8 cellular contexts compared by ENCODE assay signal in the genomic region with DNA sequence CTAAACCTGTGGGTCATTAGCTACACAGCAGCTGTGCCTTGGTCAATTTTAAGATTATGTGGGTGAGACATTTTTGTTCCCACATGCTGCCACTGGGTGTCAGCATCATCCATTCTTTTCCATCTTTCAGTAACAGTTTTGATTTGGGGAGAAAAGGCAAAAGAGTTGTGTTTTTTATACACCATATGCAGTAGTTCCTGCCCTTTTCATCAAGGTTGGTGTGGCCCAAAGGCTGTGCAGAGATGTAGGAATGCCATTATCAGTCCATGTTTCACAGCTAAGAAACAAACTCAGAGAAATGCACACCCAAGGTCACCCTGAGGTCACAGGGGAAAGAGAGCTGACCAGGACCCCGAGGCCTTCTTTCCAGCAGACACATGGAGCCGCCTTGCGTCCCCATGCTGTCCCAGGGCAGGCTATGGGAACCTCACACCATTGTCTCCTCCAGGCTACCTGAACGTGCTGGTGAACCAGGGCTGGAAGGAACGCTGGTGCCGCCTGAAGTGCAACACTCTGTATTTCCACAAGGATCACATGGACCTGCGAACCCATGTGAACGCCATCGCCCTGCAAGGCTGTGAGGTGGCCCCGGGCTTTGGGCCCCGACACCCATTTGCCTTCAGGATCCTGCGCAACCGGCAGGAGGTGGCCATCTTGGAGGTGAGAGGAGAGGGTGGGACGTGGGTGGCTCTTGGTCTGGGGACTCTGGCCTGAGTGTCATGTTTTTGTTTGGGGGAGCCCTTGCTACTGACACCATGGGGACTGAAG. TPM values are rescaled to one million over a fixed set of nuclear protein-coding genes. Genes with fewer than 3 reads are reported as not detected.
DNase-seq lines count a peak whose midpoint lies in the region; ATAC-seq and TF ChIP-seq lines count a peak whose summit lies in the region.

No MANE protein-coding gene starts in this region.

- no peaks in the 10 kb centered on the region for H3K36me3 Mint-ChIP-seq in activated T-cell treated with anti-CD3 and anti-CD28 coated beads, Interleukin-2, amount 50 U/mL, for 4 hours (ENCODE audit: insufficient read depth)

- no peaks in the 10 kb centered on the region for H3K27me3 Mint-ChIP-seq in activated T-cell treated with anti-CD3 and anti-CD28 coated beads, Interleukin-2, amount 50 U/mL, for 4 hours (ENCODE audit: low read depth)

- no peaks in the 10 kb centered on the region for H4K20me1 ChIP-seq in DND-41 (ENCODE audit: insufficient read depth, low read length)

- no peak overlapping the region for H2AFZ ChIP-seq in DND-41 (ENCODE audit: low read depth, low read length)

- H3K27ac ChIP-seq in 22Rv1 (no peak overlapping the region), DND-41 (ENCODE audit: low read length) (no peak overlapping the region)

- ATAC-seq in DND-41 (ENCODE audit: insufficient read depth, low read depth) (peak; percentile 66), HG02623 (IDR thresholded peaks at IDR 0.05; ENCODE audit: unreplicated experiment) (peak; percentile 61), GM21447 (IDR thresholded peaks at IDR 0.05; ENCODE audit: unreplicated experiment) (no peak)
- peak; percentile 46 to 66 for ATAC-seq in activated T-cell treated with anti-CD3 and anti-CD28 coated beads, Interleukin-2, amount 50 U/mL, for 4 hours

- no peak overlapping the region for H3K4me3 Mint-ChIP-seq in activated T-cell treated with anti-CD3 and anti-CD28 coated beads, Interleukin-2, amount 50 U/mL, for 4 hours

- no peaks in the 10 kb centered on the region for H3K27me3 ChIP-seq in DND-41 (ENCODE audit: insufficient read depth, low read length, poor library complexity)

- H3K4me3 ChIP-seq in DND-41 (ENCODE audit: low read depth in 1 of 2, low read length in 2 of 2), result no peak overlapping the region

- H3K9me3 ChIP-seq in DND-41 (ENCODE audit: insufficient read depth, low read length, severe bottlenecking), result no peaks in the 10 kb centered on the region

- H3K9me3 Mint-ChIP-seq in activated T-cell treated with anti-CD3 and anti-CD28 coated beads, Interleukin-2, amount 50 U/mL, for 4 hours, result no peaks in the 10 kb centered on the region

- peak; percentile 21 for DNase-seq in DND-41
- DNase-seq in NCI-H524 (lab: John Stamatoyannopoulos, UW), result peak; percentile 18 to 54
- peak; percentile 22 for DNase-seq in activated T-cell treated with anti-CD3 and anti-CD28 coated beads, Interleukin-2, amount 50 U/mL, for 4 hours
- DNase-seq in germinal center (ENCODE audit: low spot score), result peak; percentile 45
- peak in 2 of 3 donors; percentile 4 to 14 for DNase-seq in stimulated activated CD4-positive, alpha-beta T cell treated with anti-CD3 and anti-CD28 coated beads, Interleukin-12 subunit alpha, Interleukin-12 subunit beta, amount 100 ng/mL, for 48 hours (ENCODE audit: low read depth in 2 of 3, low spot score in 1 of 3)

- peaks cover 2% of the 10 kb centered on the region for H3K4me1 Mint-ChIP-seq in activated T-cell treated with anti-CD3 and anti-CD28 coated beads, Interleukin-2, amount 50 U/mL, for 4 hours (ENCODE audit: low read depth)

- no peaks in the 10 kb centered on the region for H3K36me3 ChIP-seq in DND-41 (ENCODE audit: insufficient read depth, low read length)

- H3K79me2 ChIP-seq in DND-41 (ENCODE audit: insufficient read depth, low read length), result no peaks in the 10 kb centered on the region

- H3K4me2 ChIP-seq in DND-41 (ENCODE audit: insufficient read depth, low read length), result no peak overlapping the region

- no peak overlapping the region for H3K9ac ChIP-seq in DND-41 (ENCODE audit: low read depth, low read length)

- TF ChIP-seq CTCF in 22Rv1 (IDR thresholded peaks at IDR 0.05), result peak; percentile 81
- peak; percentile 78 for TF ChIP-seq CTCF in DND-41 (IDR thresholded peaks at IDR 0.05; ENCODE audit: borderline replicate concordance, extremely low read depth, low read length, poor library complexity, severe bottlenecking)

- H3K4me1 ChIP-seq in DND-41 (ENCODE audit: insufficient read depth, low read length), result no peaks in the 10 kb centered on the region

RNA-seq across cellular contexts. Expression of gene GRPEL2, which starts 27.8 kb away (rescaled TPM):
- total RNA-seq in activated T-cell treated with anti-CD3 and anti-CD28 coated beads, Interleukin-2, amount 50 U/mL, for 4 hours, result 10 to 100 TPM; 45.8 to 52.1 (median 50.6) TPM

RNA-seq across cellular contexts. Expression of gene PCYOX1L, which starts 40.4 kb away (rescaled TPM):
- total RNA-seq in activated T-cell treated with anti-CD3 and anti-CD28 coated beads, Interleukin-2, amount 50 U/mL, for 4 hours, result 10 to 100 TPM in 1 of 3 donors, 1 to 10 TPM in 2; 8.8 to 13.4 (median 8.8) TPM

RNA-seq across cellular contexts. Expression of gene AFAP1L1, which starts 45.8 kb away (rescaled TPM):
- under 1 TPM in 2 of 3 donors, not detected in 1; 0.08 to 0.21 TPM for total RNA-seq in activated T-cell treated with anti-CD3 and anti-CD28 coated beads, Interleukin-2, amount 50 U/mL, for 4 hours
